8 cellular contexts compared by ENCODE assay signal in the genomic region with DNA sequence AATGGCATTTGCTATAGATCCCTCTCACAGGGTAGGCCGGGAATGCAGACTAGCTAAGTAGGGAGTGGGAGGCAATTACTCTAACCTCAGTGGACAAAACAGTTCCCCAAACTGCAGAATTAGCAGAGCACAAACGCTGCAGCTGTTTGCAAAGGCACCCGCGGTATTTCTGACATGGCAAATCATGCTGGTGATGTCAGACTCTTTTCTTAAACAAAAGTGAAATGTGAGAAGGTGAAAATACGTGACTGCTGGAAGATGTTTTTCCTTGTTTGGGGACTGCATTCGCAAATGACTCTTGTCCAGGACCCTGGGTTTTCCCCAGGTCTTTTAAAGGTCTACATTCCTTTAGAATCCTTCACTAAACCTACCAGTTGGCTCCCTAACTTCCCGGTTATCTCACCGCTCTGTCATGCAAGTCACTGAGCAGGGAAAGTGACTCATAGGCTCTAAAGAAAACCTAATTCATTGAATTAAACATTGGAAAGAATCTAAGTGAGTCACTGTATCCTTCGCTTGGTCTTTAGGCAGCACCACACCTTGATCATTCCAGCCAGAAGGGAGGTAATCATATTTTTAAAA.
A peak's percentile ranks its signal among the peaks of the same experiment; 100 is the strongest.
DNase-seq lines count a peak whose midpoint lies in the region; FAIRE-seq and TF ChIP-seq lines count a peak whose summit lies in the region.

No MANE protein-coding gene starts in this region.

- no peaks in the 10 kb centered on the region for H3K36me3 Mint-ChIP-seq in neural progenitor cell

- H3K36me3 ChIP-seq in fibroblast of lung (ENCODE audit: control insufficient read depth, insufficient read depth, low read length) (no peaks in the 10 kb centered on the region), neural progenitor cell (no peaks in the 10 kb centered on the region), BE2C (no peaks in the 10 kb centered on the region)

- DNase-seq in AG08395 (ENCODE audit: low spot score) (peak; percentile 94), HCEC 1CT (peak; percentile 100), RKO (ENCODE audit: low spot score) (peak; percentile 95), fibroblast of lung (ENCODE audit: low read depth in 2 of 2) (peak; percentile 95 to 100), neural progenitor cell (ENCODE audit: low spot score) (peak; percentile 60), GM12892 (ENCODE audit: insufficient read length) (no peak), BE2C (no peak), NCI-H524 (lab: John Stamatoyannopoulos, UW) (no peak)

- H3K4me2 ChIP-seq in fibroblast of lung (ENCODE audit: extremely low read depth, insufficient read depth, low read length) (peak overlapping the region; percentile 64), neural progenitor cell (peak overlapping the region; percentile 67)

- no peak for TF ChIP-seq CTCF in fibroblast of lung (conservative IDR thresholded peaks at IDR 0.05 in 1 of 2, IDR thresholded peaks at IDR 0.05 in 1 of 2; ENCODE audit: low read depth in 1 of 2, low read length in 2 of 2)
- no peak for TF ChIP-seq CTCF in neural progenitor cell (IDR thresholded peaks at IDR 0.05)
- no peak for TF ChIP-seq CTCF in BE2C (IDR thresholded peaks at IDR 0.05; ENCODE audit: low read depth, low read length)

- H3K4me3 ChIP-seq in fibroblast of lung (replicated peaks in 1 of 4; ENCODE audit: control extremely low read depth in 1 of 4, insufficient read depth in 1 of 4, low read depth in 3 of 4, low read length in 4 of 4): peak overlapping the region in 2 of 4 experiments; percentile 25 to 52
- peak overlapping the region; percentile 4 for H3K4me3 ChIP-seq in neural progenitor cell
- no peak overlapping the region for H3K4me3 ChIP-seq in BE2C (ENCODE audit: low read depth, low read length)

- H3K4me3 Mint-ChIP-seq in neural progenitor cell: peak overlapping the region; percentile 68

- no peak for FAIRE-seq in GM12892 (lab: Jason Lieb, UNC)

- H2AFZ ChIP-seq in fibroblast of lung (ENCODE audit: low read length): no peak overlapping the region
- peak overlapping the region; percentile 61 for H2AFZ ChIP-seq in neural progenitor cell (replicated peaks)

- H3K4me1 ChIP-seq in fibroblast of lung (ENCODE audit: control insufficient read depth, extremely low read depth, insufficient read depth, low read length) (peaks cover 52% of the 10 kb centered on the region), neural progenitor cell (peaks cover 24% of the 10 kb centered on the region), BE2C (no peaks in the 10 kb centered on the region; the same call in 1 of the 2 replicates)

- peaks cover 7% of the 10 kb centered on the region for H3K9me3 Mint-ChIP-seq in neural progenitor cell

- H3K27ac ChIP-seq in fibroblast of lung (ENCODE audit: insufficient read depth, low read length): peak overlapping the region; percentile 81
- peak overlapping the region; percentile 18 for H3K27ac ChIP-seq in neural progenitor cell

- H3K9ac ChIP-seq in fibroblast of lung (ENCODE audit: insufficient read depth, low read length): no peak overlapping the region
- H3K9ac ChIP-seq in neural progenitor cell: no peak overlapping the region

- H3K27ac Mint-ChIP-seq in neural progenitor cell: peak overlapping the region; percentile 73

- peaks cover 38% of the 10 kb centered on the region for H3K4me1 Mint-ChIP-seq in neural progenitor cell

- H4K20me1 ChIP-seq in fibroblast of lung (ENCODE audit: control insufficient read depth, extremely low read depth, insufficient read depth, low read length) (no peaks in the 10 kb centered on the region), neural progenitor cell (ENCODE audit: low read depth) (no peaks in the 10 kb centered on the region)

- H3F3A ChIP-seq in neural progenitor cell (ENCODE audit: low read depth): peaks cover 18% of the 10 kb centered on the region

- H3K27me3 Mint-ChIP-seq in neural progenitor cell (ENCODE audit: insufficient read depth, low read depth): peaks cover 4% of the 10 kb centered on the region

- no peaks in the 10 kb centered on the region for H3K27me3 ChIP-seq in fibroblast of lung (ENCODE audit: control insufficient read depth, insufficient read depth, low read length)
- no peaks in the 10 kb centered on the region for H3K27me3 ChIP-seq in neural progenitor cell
- H3K27me3 ChIP-seq in BE2C: no peaks in the 10 kb centered on the region

- TF ChIP-seq POLR2A in GM12892 (IDR thresholded peaks at IDR 0.05; ENCODE audit: low read depth, low read length): no peak

- no peaks in the 10 kb centered on the region for H3K9me3 ChIP-seq in fibroblast of lung (ENCODE audit: control insufficient read depth, insufficient read depth, low read depth, low read length)
- H3K9me3 ChIP-seq in neural progenitor cell (ENCODE audit: low read depth): no peaks in the 10 kb centered on the region
- H3K9me3 ChIP-seq in BE2C: no peaks in the 10 kb centered on the region

- H3K79me2 ChIP-seq in fibroblast of lung (ENCODE audit: control insufficient read depth, insufficient read depth, low read length) (no peaks in the 10 kb centered on the region), neural progenitor cell (ENCODE audit: low read depth) (no peaks in the 10 kb centered on the region)

Comparison
In these comparisons a context has a peak if more than half of its experiments do, and no peak if none do; other contexts are left out.
1. DNase-seq: peak in AG08395 (single experiment), HCEC 1CT (single experiment), RKO (single experiment), fibroblast of lung (2 of 2) and neural progenitor cell (single experiment); none in GM12892 (single experiment), BE2C (single experiment) and NCI-H524 (0 of 2).